Comparison of ENCODE assay signal across 33 cellular contexts in genomic region chr5:69510694-69511093, GRCh38. TPM values are rescaled to one million over a fixed set of nuclear protein-coding genes. Genes with fewer than 3 reads are reported as not detected.
DNase-seq lines count a peak whose midpoint lies in the region; ATAC-seq, FAIRE-seq and TF ChIP-seq lines count a peak whose summit lies in the region.
"Had no signal": no experiment of that assay in that cellular context is flagged by ENCODE, and none has a peak within 500 bp of the region (broad histone marks: within the 10 kb centered on the region; RNA-seq: fewer than 3 reads in every experiment).

No MANE protein-coding gene starts in this region.

- 93% methylated on average over 2 of the region's 2 CpGs for WGBS in HepG2 (ENCODE audit: low lambda C conversion rate)
- 96% methylated on average over 2 of the region's 2 CpGs for WGBS in right lobe of liver (ENCODE audit: insufficient coverage, low coverage, low lambda C conversion rate, missing lambda C conversion rate)

- no peaks in the 10 kb centered on the region for H3K9me3 ChIP-seq in HepG2 (ENCODE audit: low read length)
- no peaks in the 10 kb centered on the region for H3K9me3 ChIP-seq in right lobe of liver
- H3K9me3 ChIP-seq in HEK293 (ENCODE audit: control insufficient read depth, insufficient read depth, low read depth, low read length) = no peaks in the 10 kb centered on the region
- no peaks in the 10 kb centered on the region for H3K9me3 ChIP-seq in T-helper 17 cell (ENCODE audit: control insufficient read depth, low read length, poor library complexity, severe bottlenecking)
- H3K9me3 ChIP-seq: A549, BE2C, Caco-2 had no signal

- no peak overlapping the region for H3K27ac Mint-ChIP-seq in T-helper 17 cell
- H3K27ac Mint-ChIP-seq: B cell; CD4-positive, alpha-beta memory T cell; CD4-positive, alpha-beta T cell; CD4-positive, CD25-positive, alpha-beta regulatory T cell; CD8-positive, alpha-beta memory T cell; CD8-positive, alpha-beta T cell had no signal

- H3K4me3 Mint-ChIP-seq in T-helper 17 cell = no peak overlapping the region
- H3K4me3 Mint-ChIP-seq: B cell; CD14-positive monocyte; CD4-positive, alpha-beta memory T cell; CD4-positive, alpha-beta T cell; CD4-positive, CD25-positive, alpha-beta regulatory T cell; CD8-positive, alpha-beta memory T cell; CD8-positive, alpha-beta T cell had no signal

- no peak overlapping the region for H2AFZ ChIP-seq in HepG2 (ENCODE audit: low read length)

- H3K27me3 Mint-ChIP-seq in T-helper 17 cell = no peaks in the 10 kb centered on the region
- H3K27me3 Mint-ChIP-seq: CD4-positive, alpha-beta T cell had no signal

- ATAC-seq in HepG2 = no peak
- no peak for ATAC-seq in right lobe of liver
- ATAC-seq in T-helper 17 cell = no peak
- ATAC-seq: A549; CD8-positive, alpha-beta T cell had no signal

- H3K9ac ChIP-seq in HepG2 (ENCODE audit: insufficient read depth, low read depth, low read length) = no peak overlapping the region
- H3K9ac ChIP-seq: BLaER1; BLaER1 treated with 17β-estradiol and CSF1 and Interleukin-3, amounts not matched to agents 10 nM and 100 nM had no signal

- no peak for TF ChIP-seq EP300 in HepG2 (IDR thresholded peaks at IDR 0.05; ENCODE audit: low read depth in 2 of 2, low read length in 2 of 2)
- no peak for TF ChIP-seq EP300 in HepG2 (CRISPR knock-in tag; IDR thresholded peaks at IDR 0.05; ENCODE audit: borderline replicate concordance)

- CTCF ChIA-PET in HepG2 (lab: Yijun Ruan, JAX; ENCODE audit: low intra/inter-chr PET ratio, low total read pairs) (no interaction called here), HEK293 (lab: Yijun Ruan, JAX) (interaction anchor here (0.6 kb wide), 1 partner anchor 418 kb away, joined by 3 read pairs; no protein-coding TSS in a partner anchor)

- TF ChIP-seq POLR2A in HepG2 (IDR thresholded peaks at IDR 0.05; ENCODE audit: insufficient read depth in 1 of 2, low read depth in 2 of 2, low read length in 2 of 2) (no peak), right lobe of liver (IDR thresholded peaks at IDR 0.05) (no peak)

- H3K4me1 Mint-ChIP-seq in T-helper 17 cell = no peaks in the 10 kb centered on the region
- H3K4me1 Mint-ChIP-seq: B cell; CD4-positive, alpha-beta memory T cell; CD4-positive, CD25-positive, alpha-beta regulatory T cell; CD8-positive, alpha-beta memory T cell had no signal

- peaks cover 8 to 31% of the 10 kb centered on the region in 2 experiments for H3K36me3 ChIP-seq in HepG2 (replicated peaks in 1 of 2; ENCODE audit: control insufficient read depth in 1 of 2, insufficient read depth in 2 of 2, low read length in 2 of 2)
- peaks cover 0 to 21% (median 0%) of the 10 kb centered on the region in 4 donors for H3K36me3 ChIP-seq in right lobe of liver
- peaks cover 24 to 26% of the 10 kb centered on the region in 2 experiments for H3K36me3 ChIP-seq in HEK293 (ENCODE audit: control insufficient read depth in 2 of 2, insufficient read depth in 1 of 2, low read length in 2 of 2)
- H3K36me3 ChIP-seq: BE2C; BLaER1; BLaER1 treated with 17β-estradiol and CSF1 and Interleukin-3, amounts not matched to agents 10 nM and 100 nM had no signal

- in situ Hi-C loops in HepG2 (cut with HindIII; ENCODE audit: extremely low pct_ligation_motif_present, low pct_unique_long_range_greater_than_20kb) = no loop called here

- no peaks in the 10 kb centered on the region; a peak in 1 of 5 replicates for H3K27me3 ChIP-seq in HepG2 (ENCODE audit: control insufficient read depth in 1 of 2, insufficient read depth in 2 of 2, low read length in 2 of 2)
- no peaks in the 10 kb centered on the region for H3K27me3 ChIP-seq in right lobe of liver
- H3K27me3 ChIP-seq: BE2C; BLaER1; BLaER1 treated with 17β-estradiol and CSF1 and Interleukin-3, amounts not matched to agents 10 nM and 100 nM had no signal

- no peaks in the 10 kb centered on the region for H4K20me1 ChIP-seq in HepG2 (ENCODE audit: insufficient read depth, low read length)
- H4K20me1 ChIP-seq: BLaER1; BLaER1 treated with 17β-estradiol and CSF1 and Interleukin-3, amounts not matched to agents 10 nM and 100 nM had no signal

- intact Hi-C loops in HepG2 (cut with micrococcal nuclease; ENCODE audit: unreplicated experiment) (no loop called here), right lobe of liver (cut with DNase I) (no loop called here)

- H3K27ac ChIP-seq in HepG2 (ENCODE audit: extremely low read length, insufficient read depth, low read length) (no peak overlapping the region), right lobe of liver (no peak overlapping the region), HEK293 (ENCODE audit: extremely low read depth, low read depth, low read length) (no peak overlapping the region)
- H3K27ac ChIP-seq: 22Rv1; A549; BLaER1; BLaER1 treated with 17β-estradiol and CSF1 and Interleukin-3, amounts not matched to agents 10 nM and 100 nM; C4-2B had no signal

- no TSS peak for BruUV-seq in HepG2 (replicated peaks; lab: Mats Ljungman, UMichigan)

- no peak for TF ChIP-seq CTCF in HepG2 (CRISPR knock-in tag; IDR thresholded peaks at IDR 0.05)
- no peak for TF ChIP-seq CTCF in right lobe of liver (IDR thresholded peaks at IDR 0.05)
- TF ChIP-seq CTCF in HEK293 (tag by site-specific recombination; IDR thresholded peaks at IDR 0.05) = no peak

- POLR2A ChIA-PET in HepG2 (lab: Yijun Ruan, JAX) = no interaction called here
- POLR2A ChIA-PET in HEK293 (lab: Yijun Ruan, JAX) = interaction anchor here (0.7 kb wide), 1 partner anchor 93 kb away, joined by 3 read pairs; no protein-coding TSS in a partner anchor

- H3K4me1 ChIP-seq in HepG2 (ENCODE audit: insufficient read depth, low read length) (peaks cover 11% of the 10 kb centered on the region), right lobe of liver (peaks cover 0 to 22% (median 8%) of the 10 kb centered on the region in 4 donors), HEK293 (ENCODE audit: control insufficient read depth, insufficient read depth, low read length) (peaks cover 8% of the 10 kb centered on the region; the same call in 1 of the 2 replicates)
- H3K4me1 ChIP-seq: BE2C; BLaER1; BLaER1 treated with 17β-estradiol and CSF1 and Interleukin-3, amounts not matched to agents 10 nM and 100 nM had no signal

- no peak for FAIRE-seq in HepG2 (lab: Jason Lieb, UNC)
- FAIRE-seq: A204.1, A549, D721Med had no signal

- no peaks in the 10 kb centered on the region for H3K79me2 ChIP-seq in HepG2 (ENCODE audit: insufficient read depth, low read length)

- H3K4me3 ChIP-seq in HepG2 (replicated peaks in 1 of 3; ENCODE audit: insufficient read depth in 1 of 3, low read depth in 2 of 3, low read length in 3 of 3) = no peak overlapping the region
- no peak overlapping the region for H3K4me3 ChIP-seq in right lobe of liver
- H3K4me3 ChIP-seq in HEK293 (ENCODE audit: low read depth, low read length) = no peak overlapping the region
- H3K4me3 ChIP-seq: A549; BLaER1; BLaER1 treated with 17β-estradiol and CSF1 and Interleukin-3, amounts not matched to agents 10 nM and 100 nM had no signal

- TF ChIP-seq RAD21 in HepG2 (CRISPR knock-in tag; IDR thresholded peaks at IDR 0.05) = no peak

- H3K36me3 Mint-ChIP-seq in T-helper 17 cell (ENCODE audit: low read depth) = no peaks in the 10 kb centered on the region
- H3K36me3 Mint-ChIP-seq: CD14-positive monocyte; CD4-positive, alpha-beta memory T cell; CD4-positive, CD25-positive, alpha-beta regulatory T cell; CD8-positive, alpha-beta memory T cell; CD8-positive, alpha-beta T cell had no signal

- DNase-seq in HepG2 (ENCODE audit: low spot score) (no peak), right lobe of liver (no peak), T-helper 17 cell (no peak)
- DNase-seq: 8988T; ACHN; AML-193; BE2C; C1 segment of cervical spinal cord; Caco-2; Calu3; CD4-positive, alpha-beta memory T cell; CD4-positive, alpha-beta T cell; CD4-positive, CD25-positive, alpha-beta regulatory T cell; CD8-positive, alpha-beta memory T cell; CD8-positive, alpha-beta T cell; COR-L47; DMS 273 treated with DMSO at 0.1 percent for 48 hours; DMS153; DMS53; DMS79; DMS79 treated with DMSO at 0.1 percent for 48 hours; DND-41; EL had no signal

- no peak overlapping the region for H3K4me2 ChIP-seq in HepG2 (ENCODE audit: low read depth, low read length)
- H3K4me2 ChIP-seq: A549; BLaER1; BLaER1 treated with 17β-estradiol and CSF1 and Interleukin-3, amounts not matched to agents 10 nM and 100 nM had no signal

RNA-seq across cellular contexts. Expression of gene OCLN, which starts 18.1 kb away (rescaled TPM):
- 28.4 and 34.8 TPM in 2 replicates for total RNA-seq in HepG2 (2016; rRNA removed; fragmentation: Illumina TruSeq; extraction: Trizol)
- 5.7 and 5.8 TPM in 2 replicates for total RNA-seq in HepG2 (2016; cell fraction: cytosol; rRNA removed; fragmentation: Illumina TruSeq; extraction: Trizol; ENCODE audit: low read depth)
- total RNA-seq in HepG2 (2016; cell fraction: insoluble cytoplasmic fraction; rRNA removed; fragmentation: Illumina TruSeq; extraction: Trizol) = 28.2 and 35.4 TPM in 2 replicates
- 10.6 and 11.6 TPM in 2 replicates for total RNA-seq in HepG2 (2016; cell fraction: membrane; rRNA removed; fragmentation: Illumina TruSeq; extraction: Trizol)
- 43.9 and 47.4 TPM in 2 replicates for total RNA-seq in HepG2 (2016; cell fraction: nucleus; rRNA removed; fragmentation: Illumina TruSeq; extraction: Trizol)
- polyA plus RNA-seq in HepG2 (2011; rRNA removed) = 24.1 and 26.2 TPM in 2 replicates
- 15.0 and 25.5 TPM in 2 replicates for polyA plus RNA-seq in HepG2 (2011; cell fraction: cytosol; rRNA removed)
- 10.5 and 13.3 TPM in 2 replicates for polyA plus RNA-seq in HepG2 (2011; cell fraction: nucleus; rRNA removed)
- polyA plus RNA-seq in HepG2 (2012) = 22.7 and 27.5 TPM in 2 replicates
- 1.5 and 1.9 TPM in 2 replicates for polyA plus RNA-seq in HepG2 (2016; cell fraction: cytosol; fragmentation: Illumina TruSeq; extraction: Trizol; ENCODE audit: low read depth)
- polyA plus RNA-seq in HepG2 (2016; cell fraction: insoluble cytoplasmic fraction; fragmentation: Illumina TruSeq; extraction: Trizol; ENCODE audit: low read depth) = 14.0 and 16.6 TPM in 2 replicates
- 2.9 TPM in 2 replicates for polyA plus RNA-seq in HepG2 (2016; cell fraction: membrane; fragmentation: Illumina TruSeq; extraction: Trizol; ENCODE audit: low read depth)
- 32.0 and 39.4 TPM in 2 replicates for polyA plus RNA-seq in HepG2 (2016; cell fraction: nucleus; fragmentation: Illumina TruSeq; extraction: Trizol; ENCODE audit: insufficient read depth, low read depth)
- 1.1 and 68.4 TPM in 2 replicates for polyA minus RNA-seq in HepG2 (2011; rRNA and poly(A)+ RNA removed; ENCODE audit: low replicate concordance)
- 54.6 and 70.8 TPM in 2 replicates for polyA minus RNA-seq in HepG2 (2011; cell fraction: cytosol; rRNA and poly(A)+ RNA removed)
- 58.3 and 68.8 TPM in 2 replicates for polyA minus RNA-seq in HepG2 (2011; cell fraction: nucleus; rRNA and poly(A)+ RNA removed)
- 10 to 100 TPM; 28.5 to 73.9 (median 50.8) TPM for total RNA-seq in right lobe of liver
- 1 to 10 TPM; 2.0 to 9.0 TPM for total RNA-seq in T-helper 17 cell

RNA-seq across cellular contexts. Expression of gene GTF2H2C, which starts 49.3 kb away (rescaled TPM):
- 62.9 and 72.3 TPM in 2 replicates for total RNA-seq in HepG2 (2016; rRNA removed; fragmentation: Illumina TruSeq; extraction: Trizol)
- 24.7 and 25.5 TPM in 2 replicates for total RNA-seq in HepG2 (2016; cell fraction: cytosol; rRNA removed; fragmentation: Illumina TruSeq; extraction: Trizol; ENCODE audit: low read depth)
- 65.2 and 65.9 TPM in 2 replicates for total RNA-seq in HepG2 (2016; cell fraction: insoluble cytoplasmic fraction; rRNA removed; fragmentation: Illumina TruSeq; extraction: Trizol)
- 38.8 and 43.4 TPM in 2 replicates for total RNA-seq in HepG2 (2016; cell fraction: membrane; rRNA removed; fragmentation: Illumina TruSeq; extraction: Trizol)
- total RNA-seq in HepG2 (2016; cell fraction: nucleus; rRNA removed; fragmentation: Illumina TruSeq; extraction: Trizol) = 44.6 and 54.6 TPM in 2 replicates
- 24.7 and 29.7 TPM in 2 replicates for polyA plus RNA-seq in HepG2 (2011; rRNA removed)
- 10.0 and 12.7 TPM in 2 replicates for polyA plus RNA-seq in HepG2 (2011; cell fraction: cytosol; rRNA removed)
- polyA plus RNA-seq in HepG2 (2011; cell fraction: nucleus; rRNA removed) = 21.2 and 25.6 TPM in 2 replicates
- 21.4 and 34.4 TPM in 2 replicates for polyA plus RNA-seq in HepG2 (2012)
- 8.4 and 10.8 TPM in 2 replicates for polyA plus RNA-seq in HepG2 (2016; cell fraction: cytosol; fragmentation: Illumina TruSeq; extraction: Trizol; ENCODE audit: low read depth)
- polyA plus RNA-seq in HepG2 (2016; cell fraction: insoluble cytoplasmic fraction; fragmentation: Illumina TruSeq; extraction: Trizol; ENCODE audit: low read depth) = 69.3 and 73.5 TPM in 2 replicates
- 18.3 and 18.6 TPM in 2 replicates for polyA plus RNA-seq in HepG2 (2016; cell fraction: membrane; fragmentation: Illumina TruSeq; extraction: Trizol; ENCODE audit: low read depth)
- polyA plus RNA-seq in HepG2 (2016; cell fraction: nucleus; fragmentation: Illumina TruSeq; extraction: Trizol; ENCODE audit: insufficient read depth, low read depth) = 67.8 and 72.1 TPM in 2 replicates
- polyA minus RNA-seq in HepG2 (2011; rRNA and poly(A)+ RNA removed; ENCODE audit: low replicate concordance) = 13.1 and 18.6 TPM in 2 replicates
- 10.3 and 12.3 TPM in 2 replicates for polyA minus RNA-seq in HepG2 (2011; cell fraction: cytosol; rRNA and poly(A)+ RNA removed)
- 57.2 and 74.0 TPM in 2 replicates for polyA minus RNA-seq in HepG2 (2011; cell fraction: nucleus; rRNA and poly(A)+ RNA removed)
- total RNA-seq in right lobe of liver = 10 to 100 TPM; 11.8 to 17.2 (median 13.4) TPM
- total RNA-seq in T-helper 17 cell = 10 to 100 TPM; 26.6 to 41.6 TPM
